In the genomic region with DNA sequence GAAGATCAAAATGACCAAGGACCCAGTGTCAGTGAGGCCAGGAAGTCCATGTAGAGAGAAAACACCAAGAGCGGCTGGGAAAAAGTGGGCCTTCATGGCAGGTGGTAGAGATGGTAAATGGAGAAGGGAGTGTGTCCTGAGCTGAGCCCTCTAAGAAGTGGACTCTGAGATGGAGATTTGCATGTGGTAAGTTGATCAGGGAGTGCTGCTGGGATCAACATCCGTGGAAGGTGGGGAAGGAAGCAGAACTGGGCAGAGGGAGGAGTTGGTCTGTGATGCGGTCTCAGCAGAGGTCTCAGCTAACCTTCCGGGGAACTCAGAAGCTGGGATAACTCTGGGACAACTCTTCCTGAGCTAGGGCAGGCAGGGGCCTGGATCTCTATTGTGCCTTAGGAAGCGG, we compare ENCODE assay signal across 31 cellular contexts. TPM values are rescaled to one million over a fixed set of nuclear protein-coding genes. Genes with fewer than 3 reads are reported as not detected.
"Had no signal": no experiment of that assay in that cellular context is flagged by ENCODE, and none has a peak within 500 bp of the region (broad histone marks: within the 10 kb centered on the region; RNA-seq: fewer than 3 reads in every experiment).

No MANE protein-coding gene starts in this region.

- DNase-seq: activated CD4-positive, alpha-beta T cell treated with anti-CD3 and anti-CD28 coated beads for 36 hours; activated CD4-positive, alpha-beta T cell treated with anti-CD3 and anti-CD28 coated beads, Interleukin-2, amount 10 ng/mL, durations not matched to agents 7 days and 5 days; activated CD4-positive, alpha-beta T cell treated with anti-CD3 and anti-CD28 coated beads, Interleukin-2, amount 50 U/mL, for 48 hours; activated CD8-positive, alpha-beta T cell treated with anti-CD3 and anti-CD28 coated beads, Interleukin-2, amount 10 ng/mL, durations not matched to agents 7 days and 5 days; activated gamma-delta T cell; activated naive CD4-positive, alpha-beta T cell treated with anti-CD3 and anti-CD28 coated beads, Interleukin-2, amount 10 ng/mL, durations not matched to agents 7 days and 5 days; activated naive CD8-positive, alpha-beta T cell treated with anti-CD3 and anti-CD28 coated beads, Interleukin-2, amount 50 U/mL, for 24 hours; activated T-cell treated with anti-CD3 and anti-CD28 coated beads, Interleukin-2, amount 50 U/mL, for 24 hours; anterior cingulate cortex; brain microvascular endothelial cell; Kasumi-1; KBM-7; MM.1S; MV-4-11; NCI-H1092; NCI-H146; NCI-H187; NCI-H2029 treated with DMSO at 0.1 percent for 48 hours; NCI-H2107; NCI-H2171; NCI-H510A; SHP77; SK-N-SH had no signal

- H3K4me1 ChIP-seq: SJSA1 had no signal

- H3K4me3 Mint-ChIP-seq: activated CD4-positive, alpha-beta T cell treated with anti-CD3 and anti-CD28 coated beads for 36 hours; activated CD4-positive, alpha-beta T cell treated with anti-CD3 and anti-CD28 coated beads, Interleukin-2, amount 10 ng/mL, durations not matched to agents 7 days and 5 days; activated CD8-positive, alpha-beta T cell treated with anti-CD3 and anti-CD28 coated beads, Interleukin-2, amount 10 ng/mL, durations not matched to agents 7 days and 5 days; activated naive CD4-positive, alpha-beta T cell treated with anti-CD3 and anti-CD28 coated beads, Interleukin-2, amount 10 ng/mL, durations not matched to agents 7 days and 5 days; activated naive CD8-positive, alpha-beta T cell; activated naive CD8-positive, alpha-beta T cell treated with anti-CD3 and anti-CD28 coated beads, Interleukin-2, amount 50 U/mL, for 24 hours; activated T-cell treated with anti-CD3 and anti-CD28 coated beads, Interleukin-2, amount 50 U/mL, for 24 hours; central memory CD8-positive, alpha-beta T cell; T-helper 1 cell treated with Interleukin-12 subunit alpha and Interleukin-12 subunit beta and Interleukin-4 antibody, amounts not matched to agents 30 μg/mL and 1 μg/mL, for 36 hours; T-helper 2 cell treated with Interferon-gamma antibody and Interleukin-4, amounts not matched to agents 5 μg/mL and 100 μg/mL, for 36 hours had no signal

- ATAC-seq: activated CD4-positive, alpha-beta T cell treated with anti-CD3 and anti-CD28 coated beads for 36 hours; activated CD4-positive, CD25-positive, alpha-beta regulatory T cell treated with anti-CD3 and anti-CD28 coated beads, Interleukin-2, amount 50 U/mL, for 24 hours; activated CD8-positive, alpha-beta T cell treated with anti-CD3 and anti-CD28 coated beads, Interleukin-2, amount 10 ng/mL, durations not matched to agents 7 days and 5 days; activated naive CD8-positive, alpha-beta T cell treated with anti-CD3 and anti-CD28 coated beads, Interleukin-2, amount 50 U/mL, for 24 hours; Panc1 had no signal

- H3K9me3 Mint-ChIP-seq: activated naive CD4-positive, alpha-beta T cell treated with anti-CD3 and anti-CD28 coated beads, Interleukin-2, amount 10 ng/mL, durations not matched to agents 7 days and 5 days; activated naive CD8-positive, alpha-beta T cell treated with anti-CD3 and anti-CD28 coated beads, Interleukin-2, amount 50 U/mL, for 24 hours; activated T-cell treated with anti-CD3 and anti-CD28 coated beads, Interleukin-2, amount 50 U/mL, for 24 hours; activated T-helper 2 cell treated with anti-CD3 and anti-CD28 coated beads, Interferon-gamma antibody, Interleukin-2, Interleukin-4, amounts not matched to agents 10 μg/mL and 5 μg/mL and 100 μg/mL, durations not matched to agents 14 hours and 24 hours and 36 hours; central memory CD8-positive, alpha-beta T cell; T-helper 1 cell treated with Interleukin-12 subunit alpha and Interleukin-12 subunit beta and Interleukin-4 antibody, amounts not matched to agents 30 μg/mL and 1 μg/mL, for 36 hours; T-helper 2 cell treated with Interferon-gamma antibody and Interleukin-4, amounts not matched to agents 5 μg/mL and 100 μg/mL, for 36 hours had no signal

- H3K9me3 ChIP-seq: SJSA1, SK-N-SH had no signal

- H3K27ac Mint-ChIP-seq: activated CD4-positive, alpha-beta T cell treated with anti-CD3 and anti-CD28 coated beads for 36 hours; activated CD4-positive, alpha-beta T cell treated with anti-CD3 and anti-CD28 coated beads, Interleukin-2, amount 10 ng/mL, durations not matched to agents 7 days and 5 days; activated CD8-positive, alpha-beta T cell treated with anti-CD3 and anti-CD28 coated beads, Interleukin-2, amount 10 ng/mL, durations not matched to agents 7 days and 5 days; activated naive CD4-positive, alpha-beta T cell treated with anti-CD3 and anti-CD28 coated beads, Interleukin-2, amount 10 ng/mL, durations not matched to agents 7 days and 5 days; activated naive CD8-positive, alpha-beta T cell; activated naive CD8-positive, alpha-beta T cell treated with anti-CD3 and anti-CD28 coated beads, Interleukin-2, amount 50 U/mL, for 24 hours; activated T-cell treated with anti-CD3 and anti-CD28 coated beads, Interleukin-2, amount 50 U/mL, for 24 hours; activated T-helper 2 cell treated with anti-CD3 and anti-CD28 coated beads, Interferon-gamma antibody, Interleukin-2, Interleukin-4, amounts not matched to agents 10 μg/mL and 5 μg/mL and 100 μg/mL, durations not matched to agents 14 hours and 24 hours and 36 hours; T-helper 1 cell treated with Interleukin-12 subunit alpha and Interleukin-12 subunit beta and Interleukin-4 antibody, amounts not matched to agents 30 μg/mL and 1 μg/mL, for 36 hours; T-helper 2 cell treated with Interferon-gamma antibody and Interleukin-4, amounts not matched to agents 5 μg/mL and 100 μg/mL, for 36 hours had no signal

- H3K4me2 ChIP-seq: SK-N-SH had no signal

- H3K27ac ChIP-seq: brain microvascular endothelial cell, SJSA1 had no signal

- H3K36me3 ChIP-seq: brain microvascular endothelial cell, SJSA1 had no signal

- H3K36me3 Mint-ChIP-seq: activated naive CD4-positive, alpha-beta T cell treated with anti-CD3 and anti-CD28 coated beads, Interleukin-2, amount 10 ng/mL, durations not matched to agents 7 days and 5 days had no signal

- H3K27me3 ChIP-seq: brain microvascular endothelial cell, SJSA1 had no signal

- H3K9me2 ChIP-seq: SK-N-SH had no signal

- H3K4me1 Mint-ChIP-seq: activated CD4-positive, alpha-beta T cell treated with anti-CD3 and anti-CD28 coated beads, Interleukin-2, amount 10 ng/mL, durations not matched to agents 7 days and 5 days; activated naive CD4-positive, alpha-beta T cell treated with anti-CD3 and anti-CD28 coated beads, Interleukin-2, amount 10 ng/mL, durations not matched to agents 7 days and 5 days; central memory CD8-positive, alpha-beta T cell had no signal

- H3K4me3 ChIP-seq: SJSA1 had no signal

RNA-seq across cellular contexts. Expression of a gene that starts 18.9 kb away (rescaled TPM):
- total RNA-seq: activated CD4-positive, alpha-beta T cell treated with anti-CD3 and anti-CD28 coated beads, Interleukin-2, amount 10 ng/mL, durations not matched to agents 7 days and 5 days; activated CD8-positive, alpha-beta T cell treated with anti-CD3 and anti-CD28 coated beads, Interleukin-2, amount 10 ng/mL, durations not matched to agents 7 days and 5 days had no signal
